Comparison of ENCODE assay signal across 9 cellular contexts in the genomic region with DNA sequence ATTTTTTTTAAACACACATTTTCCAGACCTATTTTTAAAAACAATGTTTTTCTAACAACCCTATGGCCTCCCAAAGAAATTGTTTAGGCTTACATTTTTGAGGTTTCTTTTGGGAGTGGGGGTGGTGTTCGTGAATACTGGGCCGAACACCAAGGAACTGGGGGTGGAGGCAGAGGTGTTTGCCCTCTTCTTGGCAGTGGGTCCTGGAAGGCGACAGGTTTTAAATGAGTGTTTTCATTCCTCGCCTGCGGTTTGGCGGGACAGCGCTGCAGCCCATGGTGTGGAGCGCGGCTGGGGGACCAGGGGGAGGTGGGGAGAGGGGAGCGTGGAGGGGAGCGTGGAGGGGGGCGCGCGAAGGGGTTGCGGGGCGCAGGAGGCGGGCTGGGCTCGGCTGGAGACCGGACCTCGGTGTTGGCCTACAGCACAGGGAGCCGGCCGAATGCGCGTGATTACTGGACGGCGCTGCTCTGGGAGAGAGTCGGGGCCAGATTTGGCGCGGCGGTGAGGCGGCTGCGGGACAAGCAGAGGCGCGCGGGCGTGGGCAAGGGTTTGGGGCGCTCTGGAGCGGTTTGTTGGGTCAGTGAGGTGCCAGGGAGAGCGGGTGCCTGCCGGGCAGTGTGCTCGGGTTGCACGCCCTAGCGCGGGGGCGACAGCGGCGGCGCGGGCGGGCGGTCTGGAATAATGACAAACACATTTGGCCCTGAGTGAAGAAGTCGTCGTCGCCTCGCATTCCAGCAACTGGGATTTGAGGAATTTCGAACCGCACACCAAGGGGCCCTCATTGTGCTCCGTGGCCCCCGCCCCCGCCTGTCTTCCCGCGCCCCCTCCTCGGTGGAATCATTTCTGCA. TPM values are rescaled to one million over a fixed set of nuclear protein-coding genes. Genes with fewer than 3 reads are reported as not detected.
A peak's percentile ranks its signal among the peaks of the same experiment; 100 is the strongest.
DNase-seq lines count a peak whose midpoint lies in the region; ATAC-seq and TF ChIP-seq lines count a peak whose summit lies in the region.
"Had no signal": no experiment of that assay in that cellular context is flagged by ENCODE, and none has a peak within 500 bp of the region (broad histone marks: within the 10 kb centered on the region; RNA-seq: fewer than 3 reads in every experiment).

No MANE protein-coding gene starts in this region.

- POLR2A ChIA-PET in naive thymus-derived CD8-positive, alpha-beta T cell (lab: Charles Lee), result no interaction called here

- no peak for ATAC-seq in mucosa of descending colon
- ATAC-seq in naive thymus-derived CD8-positive, alpha-beta T cell, result no peak
- no peak for ATAC-seq in natural killer cell treated with Interleukin-12 subunit alpha and Interleukin-12 subunit beta and Interleukin-15 and Interleukin-18, amount 100 ng/mL, for 72 hours

- H3K27ac ChIP-seq in endodermal cell (ENCODE audit: low read depth, low read length) (no peak overlapping the region), vagina (peak overlapping the region; percentile 87)

- DNase-seq in stimulated activated CD4-positive, alpha-beta T cell treated with anti-CD3 and anti-CD28 coated beads, Interleukin-15, amount 100 ng/mL, for 24 hours, result peak; percentile 25
- DNase-seq in stimulated activated CD4-positive, alpha-beta T cell treated with anti-CD3 and anti-CD28 coated beads, Interleukin-4, amount 100 ng/mL, for 4 hours, result no peak
- peak; percentile 81 for DNase-seq in endodermal cell
- DNase-seq in mucosa of descending colon, result peak in 2 of 3 donors; percentile 35 to 40
- DNase-seq in vagina (ENCODE audit: extremely low spot score in 2 of 2), result peak in 1 of 2 donors; percentile 79
- DNase-seq in naive thymus-derived CD8-positive, alpha-beta T cell, result no peak
- no peak for DNase-seq in natural killer cell treated with Interleukin-12 subunit alpha and Interleukin-12 subunit beta and Interleukin-15 and Interleukin-18, amount 100 ng/mL, for 72 hours (ENCODE audit: low spot score)
- no peak for DNase-seq in HK-2 (ENCODE audit: unreplicated experiment)
- DNase-seq: GF-D8 had no signal

- H3K4me1 Mint-ChIP-seq in endodermal cell, result peaks cover 33% of the 10 kb centered on the region
- peaks cover 21 to 71% (median 62%) of the 10 kb centered on the region in 4 donors for H3K4me1 Mint-ChIP-seq in naive thymus-derived CD8-positive, alpha-beta T cell
- peaks cover 18 to 29% of the 10 kb centered on the region in 2 donors for H3K4me1 Mint-ChIP-seq in natural killer cell treated with Interleukin-12 subunit alpha and Interleukin-12 subunit beta and Interleukin-15 and Interleukin-18, amount 100 ng/mL, for 72 hours (ENCODE audit: low read depth in 2 of 2)

- no peak overlapping the region for H3K27ac Mint-ChIP-seq in endodermal cell
- no peak overlapping the region for H3K27ac Mint-ChIP-seq in naive thymus-derived CD8-positive, alpha-beta T cell
- no peak overlapping the region for H3K27ac Mint-ChIP-seq in natural killer cell treated with Interleukin-12 subunit alpha and Interleukin-12 subunit beta and Interleukin-15 and Interleukin-18, amount 100 ng/mL, for 72 hours

- H3K4me3 Mint-ChIP-seq in endodermal cell, result peak overlapping the region; percentile 68
- peak overlapping the region in 4 of 10 donors; percentile 8 to 74 (median 17) for H3K4me3 Mint-ChIP-seq in naive thymus-derived CD8-positive, alpha-beta T cell
- no peak overlapping the region for H3K4me3 Mint-ChIP-seq in natural killer cell treated with Interleukin-12 subunit alpha and Interleukin-12 subunit beta and Interleukin-15 and Interleukin-18, amount 100 ng/mL, for 72 hours

- H3K9me3 Mint-ChIP-seq in endodermal cell, result no peaks in the 10 kb centered on the region
- no peaks in the 10 kb centered on the region for H3K9me3 Mint-ChIP-seq in naive thymus-derived CD8-positive, alpha-beta T cell
- H3K9me3 Mint-ChIP-seq in natural killer cell treated with Interleukin-12 subunit alpha and Interleukin-12 subunit beta and Interleukin-15 and Interleukin-18, amount 100 ng/mL, for 72 hours, result no peaks in the 10 kb centered on the region

- H3K9me3 ChIP-seq in endodermal cell (ENCODE audit: control insufficient read depth, low read length) (no peaks in the 10 kb centered on the region), mucosa of descending colon (no peaks in the 10 kb centered on the region), vagina (no peaks in the 10 kb centered on the region)

- peaks cover 82% of the 10 kb centered on the region for H3K27me3 Mint-ChIP-seq in endodermal cell (ENCODE audit: insufficient read depth)
- peaks cover 26 to 83% (median 59%) of the 10 kb centered on the region in 5 donors for H3K27me3 Mint-ChIP-seq in naive thymus-derived CD8-positive, alpha-beta T cell
- peaks cover 42 to 59% of the 10 kb centered on the region in 2 donors for H3K27me3 Mint-ChIP-seq in natural killer cell treated with Interleukin-12 subunit alpha and Interleukin-12 subunit beta and Interleukin-15 and Interleukin-18, amount 100 ng/mL, for 72 hours

- TF ChIP-seq CTCF in endodermal cell (conservative IDR thresholded peaks at IDR 0.05) (no peak), mucosa of descending colon (IDR thresholded peaks at IDR 0.05) (no peak), vagina (IDR thresholded peaks at IDR 0.05) (no peak)

- H3K27me3 ChIP-seq in endodermal cell (ENCODE audit: control insufficient read depth, insufficient read depth, low read length, poor library complexity, severe bottlenecking), result peaks cover 86% of the 10 kb centered on the region
- peaks cover 19% of the 10 kb centered on the region for H3K27me3 ChIP-seq in vagina

- H3K9ac ChIP-seq in endodermal cell (ENCODE audit: extremely low read depth, low read length, poor library complexity, severe bottlenecking), result no peak overlapping the region

- no peaks in the 10 kb centered on the region for H3K36me3 Mint-ChIP-seq in endodermal cell (ENCODE audit: low read depth)
- peaks cover 0 to 3% (median 0%) of the 10 kb centered on the region in 3 donors for H3K36me3 Mint-ChIP-seq in naive thymus-derived CD8-positive, alpha-beta T cell
- H3K36me3 Mint-ChIP-seq in natural killer cell treated with Interleukin-12 subunit alpha and Interleukin-12 subunit beta and Interleukin-15 and Interleukin-18, amount 100 ng/mL, for 72 hours, result no peaks in the 10 kb centered on the region

- WGBS in endodermal cell (ENCODE audit: insufficient coverage in 1 of 2, insufficient read length in 1 of 2), 2 experiments, result 1% methylated on average over 15 to 63 of the region's 63 CpGs

- H3K4me1 ChIP-seq in endodermal cell (ENCODE audit: control insufficient read depth, insufficient read depth, low read length) (peaks cover 12% of the 10 kb centered on the region), mucosa of descending colon (ENCODE audit: low read depth) (peaks cover 56% of the 10 kb centered on the region), vagina (peaks cover 66% of the 10 kb centered on the region)

- TF ChIP-seq POLR2A in vagina (IDR thresholded peaks at IDR 0.05), result no peak

- H3K36me3 ChIP-seq in endodermal cell (ENCODE audit: control insufficient read depth, insufficient read depth, low read length), result no peaks in the 10 kb centered on the region
- H3K36me3 ChIP-seq in mucosa of descending colon (ENCODE audit: low read depth), result no peaks in the 10 kb centered on the region
- no peaks in the 10 kb centered on the region for H3K36me3 ChIP-seq in vagina

- H3K4me3 ChIP-seq in endodermal cell (ENCODE audit: low read length) (peak overlapping the region; percentile 84), mucosa of descending colon (peak overlapping the region; percentile 9), vagina (peak overlapping the region; percentile 56 to 65)

- intact Hi-C loops in mucosa of descending colon (cut with DNase I, micrococcal nuclease) (loop anchor here (5.0 to 10.0 kb wide), 3 partner anchors 303 to 1035 kb away; no protein-coding TSS in a partner anchor), vagina (cut with DNase I) (loop anchor here (10.0 kb wide), 3 partner anchors 165 to 1855 kb away; a partner anchor contains a TSS)

RNA-seq across cellular contexts. Expression of a gene that starts 0.8 kb away (rescaled TPM):
- total RNA-seq in endodermal cell (10 to 100 TPM in 1 of 2 donors, 1 to 10 TPM in 1; 7.8 to 10.7 TPM), mucosa of descending colon (100 to 1,000 TPM in 1 of 3 donors, 10 to 100 TPM in 2; 31.6 to 110 (median 60.6) TPM), vagina (141 TPM)
- polyA plus RNA-seq in endodermal cell (2013, experiment 1 of 2), result 9.9 TPM
- polyA plus RNA-seq in endodermal cell (2013, experiment 2 of 2), result 8.4 TPM
- not detected for total RNA-seq in naive thymus-derived CD8-positive, alpha-beta T cell
- not detected for polyA plus RNA-seq in naive thymus-derived CD8-positive, alpha-beta T cell
- total RNA-seq in natural killer cell treated with Interleukin-12 subunit alpha and Interleukin-12 subunit beta and Interleukin-15 and Interleukin-18, amount 100 ng/mL, for 72 hours, result under 1 TPM in 1 of 2 donors, not detected in 1; 0.05 TPM

Comparison
In these comparisons a context has a peak if more than half of its experiments do, and no peak if none do; other contexts are left out.
1. DNase-seq: peak in stimulated activated CD4-positive, alpha-beta T cell treated with anti-CD3 and anti-CD28 coated beads, Interleukin-15, amount 100 ng/mL, for 24 hours (single experiment), endodermal cell (single experiment) and mucosa of descending colon (2 of 3); none in stimulated activated CD4-positive, alpha-beta T cell treated with anti-CD3 and anti-CD28 coated beads, Interleukin-4, amount 100 ng/mL, for 4 hours (0 of 2), naive thymus-derived CD8-positive, alpha-beta T cell (0 of 10), natural killer cell treated with Interleukin-12 subunit alpha and Interleukin-12 subunit beta and Interleukin-15 and Interleukin-18, amount 100 ng/mL, for 72 hours (single experiment) and HK-2 (single experiment).
2. H3K4me3 ChIP-seq: peak in every context shown above with its lines; median percentile 84 in endodermal cell; 60 in vagina; 9 in mucosa of descending colon.
3. RNA of a gene that starts 0.8 kb away (total RNA-seq): 141 TPM in vagina (single experiment), 31.6 to 110 TPM in mucosa of descending colon and 7.8 to 10.7 TPM in endodermal cell; 0.05 TPM in natural killer cell treated with Interleukin-12 subunit alpha and Interleukin-12 subunit beta and Interleukin-15 and Interleukin-18, amount 100 ng/mL, for 72 hours and not detected in naive thymus-derived CD8-positive, alpha-beta T cell; every median in the first group is over 4 times any median in the second.